1 cellular context compared by ENCODE assay signal in the genomic region with DNA sequence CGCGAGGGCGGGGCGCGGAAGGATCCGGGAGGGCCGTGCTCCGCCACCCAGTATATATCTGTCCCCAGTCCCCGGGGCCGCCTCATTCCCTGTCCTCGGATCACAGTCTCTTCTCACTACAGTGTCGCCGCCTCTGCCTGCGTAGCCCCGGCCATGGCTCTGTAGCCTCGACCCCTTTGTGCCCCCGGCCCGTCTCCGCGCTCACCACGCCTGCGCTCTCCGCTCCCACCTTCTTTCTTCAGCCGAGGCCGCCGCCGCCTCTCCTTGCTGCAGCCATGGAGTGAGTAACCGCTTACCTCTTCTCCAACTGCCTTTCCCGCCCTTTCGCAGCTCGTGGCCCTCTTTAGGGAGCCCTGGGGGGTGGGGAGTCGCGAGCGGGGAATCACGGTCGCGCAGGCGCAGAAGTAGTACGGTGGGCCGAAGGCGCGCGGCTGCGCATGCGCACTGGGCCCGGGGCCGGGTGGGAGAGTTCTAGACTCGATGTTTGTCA.
A peak's percentile ranks its signal among the peaks of the same experiment; 100 is the strongest.
TF ChIP-seq lines count a peak whose summit lies in the region.

A gene with protein sequence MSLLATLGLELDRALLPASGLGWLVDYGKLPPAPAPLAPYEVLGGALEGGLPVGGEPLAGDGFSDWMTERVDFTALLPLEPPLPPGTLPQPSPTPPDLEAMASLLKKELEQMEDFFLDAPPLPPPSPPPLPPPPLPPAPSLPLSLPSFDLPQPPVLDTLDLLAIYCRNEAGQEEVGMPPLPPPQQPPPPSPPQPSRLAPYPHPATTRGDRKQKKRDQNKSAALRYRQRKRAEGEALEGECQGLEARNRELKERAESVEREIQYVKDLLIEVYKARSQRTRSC (plus strand): TSS at position 85 of the 490 bp plus-strand sequence. CDS start 1,646 bp downstream, outside the sequence.
A gene with protein sequence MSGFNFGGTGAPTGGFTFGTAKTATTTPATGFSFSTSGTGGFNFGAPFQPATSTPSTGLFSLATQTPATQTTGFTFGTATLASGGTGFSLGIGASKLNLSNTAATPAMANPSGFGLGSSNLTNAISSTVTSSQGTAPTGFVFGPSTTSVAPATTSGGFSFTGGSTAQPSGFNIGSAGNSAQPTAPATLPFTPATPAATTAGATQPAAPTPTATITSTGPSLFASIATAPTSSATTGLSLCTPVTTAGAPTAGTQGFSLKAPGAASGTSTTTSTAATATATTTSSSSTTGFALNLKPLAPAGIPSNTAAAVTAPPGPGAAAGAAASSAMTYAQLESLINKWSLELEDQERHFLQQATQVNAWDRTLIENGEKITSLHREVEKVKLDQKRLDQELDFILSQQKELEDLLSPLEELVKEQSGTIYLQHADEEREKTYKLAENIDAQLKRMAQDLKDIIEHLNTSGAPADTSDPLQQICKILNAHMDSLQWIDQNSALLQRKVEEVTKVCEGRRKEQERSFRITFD (minus strand): TSS at position 384 of the 490 bp plus-strand sequence. CDS start 19,697 bp downstream, outside the sequence.

TF ChIP-seq in HepG2, 621 proteins besides CTCF, POLR2A, EP300 and RAD21 (continued from another document and continues in another):
- TF ChIP-seq ZMYM2 (CRISPR knock-in tag; IDR thresholded peaks at IDR 0.05), result no peak; the same call in 1 of the 2 replicates
- TF ChIP-seq ZC3H4 (CRISPR knock-in tag; IDR thresholded peaks at IDR 0.05; ENCODE audit: borderline replicate concordance), result peak; percentile 24; the same call in 1 of the 2 replicates
- TF ChIP-seq, protein P1, sequence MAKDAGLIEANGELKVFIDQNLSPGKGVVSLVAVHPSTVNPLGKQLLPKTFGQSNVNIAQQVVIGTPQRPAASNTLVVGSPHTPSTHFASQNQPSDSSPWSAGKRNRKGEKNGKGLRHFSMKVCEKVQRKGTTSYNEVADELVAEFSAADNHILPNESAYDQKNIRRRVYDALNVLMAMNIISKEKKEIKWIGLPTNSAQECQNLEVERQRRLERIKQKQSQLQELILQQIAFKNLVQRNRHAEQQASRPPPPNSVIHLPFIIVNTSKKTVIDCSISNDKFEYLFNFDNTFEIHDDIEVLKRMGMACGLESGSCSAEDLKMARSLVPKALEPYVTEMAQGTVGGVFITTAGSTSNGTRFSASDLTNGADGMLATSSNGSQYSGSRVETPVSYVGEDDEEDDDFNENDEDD (CRISPR knock-in tag; IDR thresholded peaks at IDR 0.05; ENCODE audit: borderline replicate concordance), result peak; percentile 98
- 0 out of 2 replicates have a peak, but pooled peaks have one; percentile 11 for TF ChIP-seq ELF3 (CRISPR knock-in tag; IDR thresholded peaks at IDR 0.05)
- peak; percentile 45 for TF ChIP-seq ZNF362 (CRISPR knock-in tag; IDR thresholded peaks at IDR 0.05; ENCODE audit: borderline replicate concordance)
- TF ChIP-seq ZNF780A (CRISPR knock-in tag; IDR thresholded peaks at IDR 0.05), result 0 out of 2 replicates have a peak, but pooled peaks have one; percentile 52
- TF ChIP-seq, protein P2, sequence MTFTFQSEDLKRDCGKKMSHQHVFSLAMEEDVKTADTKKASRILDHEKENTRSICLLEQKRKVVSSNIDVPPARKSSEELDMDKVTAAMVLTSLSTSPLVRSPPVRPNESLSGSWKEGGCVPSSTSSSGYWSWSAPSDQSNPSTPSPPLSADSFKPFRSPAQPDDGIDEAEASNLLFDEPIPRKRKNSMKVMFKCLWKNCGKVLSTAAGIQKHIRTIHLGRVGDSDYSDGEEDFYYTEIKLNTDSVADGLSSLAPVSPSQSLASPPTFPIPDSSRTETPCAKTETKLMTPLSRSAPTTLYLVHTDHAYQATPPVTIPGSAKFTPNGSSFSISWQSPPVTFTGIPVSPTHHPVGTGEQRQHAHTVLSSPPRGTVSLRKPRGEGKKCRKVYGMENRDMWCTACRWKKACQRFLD (CRISPR knock-in tag; IDR thresholded peaks at IDR 0.05; ENCODE audit: borderline replicate concordance), result peak; percentile 98
- TF ChIP-seq CREB1 (IDR thresholded peaks at IDR 0.05), result no peak
- no peak for TF ChIP-seq CREB1 (CRISPR knock-in tag; IDR thresholded peaks at IDR 0.05)
- peak; percentile 79; the same call in 1 of the 2 replicates for TF ChIP-seq SNAI1 (CRISPR knock-in tag; IDR thresholded peaks at IDR 0.05; ENCODE audit: borderline replicate concordance)
- peak; percentile 66; the same call in 1 of the 2 replicates for TF ChIP-seq ZNF616 (CRISPR knock-in tag; IDR thresholded peaks at IDR 0.05; ENCODE audit: low read depth)
- TF ChIP-seq ZBTB39 (CRISPR knock-in tag; IDR thresholded peaks at IDR 0.05), result no peak; the same call in 1 of the 2 replicates
- no peak for TF ChIP-seq SUZ12 (IDR thresholded peaks at IDR 0.05; ENCODE audit: low read depth, low read length)
- peak; percentile 97 for TF ChIP-seq ZNF564 (CRISPR knock-in tag; IDR thresholded peaks at IDR 0.05)
- peak; percentile 19 for TF ChIP-seq ZSCAN9 (CRISPR knock-in tag; IDR thresholded peaks at IDR 0.05; ENCODE audit: borderline replicate concordance)
- TF ChIP-seq, protein P3, sequence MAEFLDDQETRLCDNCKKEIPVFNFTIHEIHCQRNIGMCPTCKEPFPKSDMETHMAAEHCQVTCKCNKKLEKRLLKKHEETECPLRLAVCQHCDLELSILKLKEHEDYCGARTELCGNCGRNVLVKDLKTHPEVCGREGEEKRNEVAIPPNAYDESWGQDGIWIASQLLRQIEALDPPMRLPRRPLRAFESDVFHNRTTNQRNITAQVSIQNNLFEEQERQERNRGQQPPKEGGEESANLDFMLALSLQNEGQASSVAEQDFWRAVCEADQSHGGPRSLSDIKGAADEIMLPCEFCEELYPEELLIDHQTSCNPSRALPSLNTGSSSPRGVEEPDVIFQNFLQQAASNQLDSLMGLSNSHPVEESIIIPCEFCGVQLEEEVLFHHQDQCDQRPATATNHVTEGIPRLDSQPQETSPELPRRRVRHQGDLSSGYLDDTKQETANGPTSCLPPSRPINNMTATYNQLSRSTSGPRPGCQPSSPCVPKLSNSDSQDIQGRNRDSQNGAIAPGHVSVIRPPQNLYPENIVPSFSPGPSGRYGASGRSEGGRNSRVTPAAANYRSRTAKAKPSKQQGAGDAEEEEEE (CRISPR knock-in tag; IDR thresholded peaks at IDR 0.05; ENCODE audit: borderline replicate concordance), result no peak
- no peak for TF ChIP-seq HMG20A (CRISPR knock-in tag; IDR thresholded peaks at IDR 0.05; ENCODE audit: borderline replicate concordance)
- TF ChIP-seq SALL1 (CRISPR knock-in tag; IDR thresholded peaks at IDR 0.05), result peak; percentile 80
- TF ChIP-seq ZNF776 (CRISPR knock-in tag; IDR thresholded peaks at IDR 0.05), result peak; percentile 85; the same call in 1 of the 2 replicates
- TF ChIP-seq, protein P4, sequence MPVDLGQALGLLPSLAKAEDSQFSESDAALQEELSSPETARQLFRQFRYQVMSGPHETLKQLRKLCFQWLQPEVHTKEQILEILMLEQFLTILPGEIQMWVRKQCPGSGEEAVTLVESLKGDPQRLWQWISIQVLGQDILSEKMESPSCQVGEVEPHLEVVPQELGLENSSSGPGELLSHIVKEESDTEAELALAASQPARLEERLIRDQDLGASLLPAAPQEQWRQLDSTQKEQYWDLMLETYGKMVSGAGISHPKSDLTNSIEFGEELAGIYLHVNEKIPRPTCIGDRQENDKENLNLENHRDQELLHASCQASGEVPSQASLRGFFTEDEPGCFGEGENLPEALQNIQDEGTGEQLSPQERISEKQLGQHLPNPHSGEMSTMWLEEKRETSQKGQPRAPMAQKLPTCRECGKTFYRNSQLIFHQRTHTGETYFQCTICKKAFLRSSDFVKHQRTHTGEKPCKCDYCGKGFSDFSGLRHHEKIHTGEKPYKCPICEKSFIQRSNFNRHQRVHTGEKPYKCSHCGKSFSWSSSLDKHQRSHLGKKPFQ (CRISPR knock-in tag; IDR thresholded peaks at IDR 0.05; ENCODE audit: insufficient replicate concordance), result peak; percentile 79
- 0 out of 2 replicates have a peak, but pooled peaks have one; percentile 21 for TF ChIP-seq ZNF678 (CRISPR knock-in tag; IDR thresholded peaks at IDR 0.05)
- TF ChIP-seq MEIS2 (CRISPR knock-in tag; IDR thresholded peaks at IDR 0.05), result peak; percentile 70; the same call in 1 of the 2 replicates
- TF ChIP-seq NFE2L2 (IDR thresholded peaks at IDR 0.05; ENCODE audit: low read length), result no peak
- 0 out of 2 replicates have a peak, but pooled peaks have one; percentile 90 for TF ChIP-seq ZNF75D (CRISPR knock-in tag; IDR thresholded peaks at IDR 0.05; ENCODE audit: borderline replicate concordance)
- TF ChIP-seq, protein P5, sequence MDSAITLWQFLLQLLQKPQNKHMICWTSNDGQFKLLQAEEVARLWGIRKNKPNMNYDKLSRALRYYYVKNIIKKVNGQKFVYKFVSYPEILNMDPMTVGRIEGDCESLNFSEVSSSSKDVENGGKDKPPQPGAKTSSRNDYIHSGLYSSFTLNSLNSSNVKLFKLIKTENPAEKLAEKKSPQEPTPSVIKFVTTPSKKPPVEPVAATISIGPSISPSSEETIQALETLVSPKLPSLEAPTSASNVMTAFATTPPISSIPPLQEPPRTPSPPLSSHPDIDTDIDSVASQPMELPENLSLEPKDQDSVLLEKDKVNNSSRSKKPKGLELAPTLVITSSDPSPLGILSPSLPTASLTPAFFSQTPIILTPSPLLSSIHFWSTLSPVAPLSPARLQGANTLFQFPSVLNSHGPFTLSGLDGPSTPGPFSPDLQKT (CRISPR knock-in tag; IDR thresholded peaks at IDR 0.05; ENCODE audit: borderline replicate concordance), result peak; percentile 50; the same call in 1 of the 2 replicates
- no peak for TF ChIP-seq MEF2D (CRISPR knock-in tag; IDR thresholded peaks at IDR 0.05)
- TF ChIP-seq, protein P6, sequence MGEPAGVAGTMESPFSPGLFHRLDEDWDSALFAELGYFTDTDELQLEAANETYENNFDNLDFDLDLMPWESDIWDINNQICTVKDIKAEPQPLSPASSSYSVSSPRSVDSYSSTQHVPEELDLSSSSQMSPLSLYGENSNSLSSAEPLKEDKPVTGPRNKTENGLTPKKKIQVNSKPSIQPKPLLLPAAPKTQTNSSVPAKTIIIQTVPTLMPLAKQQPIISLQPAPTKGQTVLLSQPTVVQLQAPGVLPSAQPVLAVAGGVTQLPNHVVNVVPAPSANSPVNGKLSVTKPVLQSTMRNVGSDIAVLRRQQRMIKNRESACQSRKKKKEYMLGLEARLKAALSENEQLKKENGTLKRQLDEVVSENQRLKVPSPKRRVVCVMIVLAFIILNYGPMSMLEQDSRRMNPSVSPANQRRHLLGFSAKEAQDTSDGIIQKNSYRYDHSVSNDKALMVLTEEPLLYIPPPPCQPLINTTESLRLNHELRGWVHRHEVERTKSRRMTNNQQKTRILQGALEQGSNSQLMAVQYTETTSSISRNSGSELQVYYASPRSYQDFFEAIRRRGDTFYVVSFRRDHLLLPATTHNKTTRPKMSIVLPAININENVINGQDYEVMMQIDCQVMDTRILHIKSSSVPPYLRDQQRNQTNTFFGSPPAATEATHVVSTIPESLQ (CRISPR knock-in tag; conservative IDR thresholded peaks at IDR 0.05), result 0 out of 2 replicates have a peak, but pooled peaks have one; percentile 50
- no peak for TF ChIP-seq BCLAF1 (IDR thresholded peaks at IDR 0.05)
- TF ChIP-seq ZEB1 (IDR thresholded peaks at IDR 0.05; ENCODE audit: insufficient replicate concordance, low read depth), result no peak
- no peak for TF ChIP-seq NFE2 (CRISPR knock-in tag; IDR thresholded peaks at IDR 0.05)
- TF ChIP-seq ZNF414 (CRISPR knock-in tag; IDR thresholded peaks at IDR 0.05), result no peak
- TF ChIP-seq NBN (conservative IDR thresholded peaks at IDR 0.05), result no peak
- TF ChIP-seq ZNF180 (CRISPR knock-in tag; IDR thresholded peaks at IDR 0.05; ENCODE audit: borderline replicate concordance, low read depth), result no peak
- no peak; the same call in 1 of the 2 replicates for TF ChIP-seq SP2 (CRISPR knock-in tag; IDR thresholded peaks at IDR 0.05)
- TF ChIP-seq ZNF766 (CRISPR knock-in tag; IDR thresholded peaks at IDR 0.05; ENCODE audit: borderline replicate concordance), result peak; percentile 97
- TF ChIP-seq NONO (IDR thresholded peaks at IDR 0.05), result no peak
- peak; percentile 39 for TF ChIP-seq NONO (CRISPR knock-in tag; conservative IDR thresholded peaks at IDR 0.05)
